8 cellular contexts compared by ENCODE assay signal in the genomic region with DNA sequence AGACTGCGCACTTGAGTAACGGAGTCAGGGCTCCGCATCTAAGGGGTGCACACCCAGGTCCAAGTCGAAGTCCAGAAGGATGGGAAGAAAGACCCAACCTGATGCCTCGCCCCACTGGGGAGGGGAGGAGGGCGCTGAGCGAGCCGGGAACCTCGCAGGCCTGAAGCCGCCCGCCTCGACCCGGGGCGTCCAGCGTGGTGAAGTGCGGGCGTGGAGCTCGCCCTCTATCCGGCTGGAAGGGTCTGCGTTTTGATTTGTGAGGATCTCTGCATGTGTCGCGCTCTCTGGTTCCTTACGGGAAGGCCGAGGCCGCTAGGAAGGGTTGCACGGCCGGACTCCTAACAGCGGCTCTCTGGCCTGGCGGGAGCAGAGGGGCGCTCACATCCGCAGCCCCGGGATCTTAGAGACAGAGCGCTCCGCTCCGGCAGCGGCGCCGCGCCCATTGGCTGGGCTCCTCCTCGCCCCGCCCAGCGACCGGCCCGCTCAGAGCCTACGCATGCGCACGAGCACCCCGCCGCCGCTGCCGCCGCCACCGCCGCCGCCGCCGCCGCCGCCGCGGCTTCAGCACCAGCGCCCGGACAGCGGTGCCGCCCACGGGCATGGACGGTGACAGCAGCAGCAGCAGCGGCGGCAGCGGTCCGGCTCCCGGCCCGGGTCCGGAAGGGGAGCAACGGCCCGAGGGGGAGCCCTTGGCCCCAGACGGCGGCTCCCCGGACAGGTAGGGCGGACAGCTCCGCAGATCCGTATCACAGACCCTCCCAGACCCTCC. TPM values are rescaled to one million over a fixed set of nuclear protein-coding genes. Genes with fewer than 3 reads are reported as not detected.
DNase-seq lines count a peak whose midpoint lies in the region; ATAC-seq and TF ChIP-seq lines count a peak whose summit lies in the region.

A gene with protein sequence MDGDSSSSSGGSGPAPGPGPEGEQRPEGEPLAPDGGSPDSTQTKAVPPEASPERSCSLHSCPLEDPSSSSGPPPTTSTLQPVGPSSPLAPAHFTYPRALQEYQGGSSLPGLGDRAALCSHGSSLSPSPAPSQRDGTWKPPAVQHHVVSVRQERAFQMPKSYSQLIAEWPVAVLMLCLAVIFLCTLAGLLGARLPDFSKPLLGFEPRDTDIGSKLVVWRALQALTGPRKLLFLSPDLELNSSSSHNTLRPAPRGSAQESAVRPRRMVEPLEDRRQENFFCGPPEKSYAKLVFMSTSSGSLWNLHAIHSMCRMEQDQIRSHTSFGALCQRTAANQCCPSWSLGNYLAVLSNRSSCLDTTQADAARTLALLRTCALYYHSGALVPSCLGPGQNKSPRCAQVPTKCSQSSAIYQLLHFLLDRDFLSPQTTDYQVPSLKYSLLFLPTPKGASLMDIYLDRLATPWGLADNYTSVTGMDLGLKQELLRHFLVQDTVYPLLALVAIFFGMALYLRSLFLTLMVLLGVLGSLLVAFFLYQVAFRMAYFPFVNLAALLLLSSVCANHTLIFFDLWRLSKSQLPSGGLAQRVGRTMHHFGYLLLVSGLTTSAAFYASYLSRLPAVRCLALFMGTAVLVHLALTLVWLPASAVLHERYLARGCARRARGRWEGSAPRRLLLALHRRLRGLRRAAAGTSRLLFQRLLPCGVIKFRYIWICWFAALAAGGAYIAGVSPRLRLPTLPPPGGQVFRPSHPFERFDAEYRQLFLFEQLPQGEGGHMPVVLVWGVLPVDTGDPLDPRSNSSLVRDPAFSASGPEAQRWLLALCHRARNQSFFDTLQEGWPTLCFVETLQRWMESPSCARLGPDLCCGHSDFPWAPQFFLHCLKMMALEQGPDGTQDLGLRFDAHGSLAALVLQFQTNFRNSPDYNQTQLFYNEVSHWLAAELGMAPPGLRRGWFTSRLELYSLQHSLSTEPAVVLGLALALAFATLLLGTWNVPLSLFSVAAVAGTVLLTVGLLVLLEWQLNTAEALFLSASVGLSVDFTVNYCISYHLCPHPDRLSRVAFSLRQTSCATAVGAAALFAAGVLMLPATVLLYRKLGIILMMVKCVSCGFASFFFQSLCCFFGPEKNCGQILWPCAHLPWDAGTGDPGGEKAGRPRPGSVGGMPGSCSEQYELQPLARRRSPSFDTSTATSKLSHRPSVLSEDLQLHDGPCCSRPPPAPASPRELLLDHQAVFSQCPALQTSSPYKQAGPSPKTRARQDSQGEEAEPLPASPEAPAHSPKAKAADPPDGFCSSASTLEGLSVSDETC (N-terminal part only) (plus strand): TSS at position 497 of the 769 bp plus-strand sequence. CDS start 103 bp downstream, at position 600.

- 3 to 7% (median 5%) methylated on average over 34 to 82 of the region's 82 CpGs for WGBS in heart left ventricle, 4 donors
- 5 to 6% methylated on average over 34 to 48 of the region's 82 CpGs for WGBS in tibial nerve, 2 donors

- TF ChIP-seq EP300 in tibial nerve (IDR thresholded peaks at IDR 0.05) = no peak

- H3K9ac ChIP-seq in adipocyte (ENCODE audit: low read length) = peak within 1 kb of the TSS; percentile 53

- peak; percentile 89 for ATAC-seq in HG02678 (IDR thresholded peaks at IDR 0.05; ENCODE audit: unreplicated experiment)
- peak; percentile 81 to 95 (median 92) for ATAC-seq in heart left ventricle

- H3K27ac ChIP-seq in heart left ventricle = peak within 1 kb of the TSS in 4 of 12 donors; percentile 17 to 69 (median 36)
- peak within 1 kb of the TSS in 1 of 4 donors; percentile 47 for H3K27ac ChIP-seq in tibial nerve

- TF ChIP-seq POLR2A in heart left ventricle (IDR thresholded peaks at IDR 0.05) (peak in 1 of 2 donors; percentile 19), tibial nerve (IDR thresholded peaks at IDR 0.05) (no peak)

- intact Hi-C loops in heart left ventricle (cut with DNase I) = loop anchor here in 1 of 10 donors (5.0 kb wide), 1 partner anchor 46 kb away; no protein-coding TSS in a partner anchor

- H3K9me3 ChIP-seq in adipocyte (ENCODE audit: control insufficient read depth, low read length) (no peaks in the 10 kb centered on the region), heart left ventricle (no peaks in the 10 kb centered on the region), tibial nerve (no peaks in the 10 kb centered on the region)

- peak within 1 kb of the TSS; percentile 42 for H3K4me3 ChIP-seq in GM12865 (ENCODE audit: low read depth, low read length)
- H3K4me3 ChIP-seq in adipocyte (ENCODE audit: low read length) = peak within 1 kb of the TSS; percentile 79
- peak within 1 kb of the TSS; percentile 35 to 65 (median 58) for H3K4me3 ChIP-seq in heart left ventricle
- H3K4me3 ChIP-seq in tibial nerve = peak within 1 kb of the TSS; percentile 26 to 59 (median 48)

- H3K4me1 ChIP-seq in adipocyte (ENCODE audit: control insufficient read depth, insufficient read depth, low read length) = peaks cover 24% of the 10 kb centered on the region
- H3K4me1 ChIP-seq in heart left ventricle = peaks cover 0 to 29% (median 10%) of the 10 kb centered on the region in 12 donors
- H3K4me1 ChIP-seq in tibial nerve = peaks cover 0 to 31% (median 10%) of the 10 kb centered on the region in 4 donors

- TF ChIP-seq CTCF in GM12865 (IDR thresholded peaks at IDR 0.05; ENCODE audit: insufficient read depth, low read depth, low read length, missing control alignments) (no peak), heart left ventricle (IDR thresholded peaks at IDR 0.05) (peak in 2 of 12 donors; percentile 5 to 9), tibial nerve (IDR thresholded peaks at IDR 0.05) (no peak)

- H3K27me3 ChIP-seq in adipocyte (replicated peaks; ENCODE audit: control insufficient read depth, insufficient read depth, low read length) (peaks cover 38% of the 10 kb centered on the region), heart left ventricle (no peaks in the 10 kb centered on the region), tibial nerve (no peaks in the 10 kb centered on the region)

- H3K36me3 ChIP-seq in adipocyte (ENCODE audit: control insufficient read depth, insufficient read depth, low read length, severe bottlenecking) (no peaks in the 10 kb centered on the region), heart left ventricle (no peaks in the 10 kb centered on the region), tibial nerve (no peaks in the 10 kb centered on the region)

- DNase-seq in GM12865 (ENCODE audit: low read depth) (peak; percentile 88), NCI-H1105 treated with DMSO at 0.1 percent for 48 hours (lab: John Stamatoyannopoulos, UW) (peak; percentile 67), T-helper 1 cell (peak; percentile 82 to 92 (median 85)), adipocyte (ENCODE audit: low read depth) (peak; percentile 96), heart left ventricle (peak; percentile 87 to 96 (median 90)), pons (ENCODE audit: low spot score) (peak; percentile 66), tibial nerve (ENCODE audit: low spot score in 2 of 2) (peak; percentile 64 to 71)

RNA-seq across cellular contexts. Expression of the gene that starts here (rescaled TPM):
- 1 to 10 TPM in 2 of 9 donors, under 1 TPM in 7; 0.13 to 1.1 (median 0.40) TPM for total RNA-seq in heart left ventricle
- polyA plus RNA-seq in heart left ventricle = 1 to 10 TPM in 1 of 2 donors, under 1 TPM in 1; 0.10 to 1.8 TPM
- under 1 TPM; under 0.01 to 0.22 (median 0.10) TPM for total RNA-seq in tibial nerve

Comparison
In these comparisons a context has a peak if more than half of its experiments do, and no peak if none do; other contexts are left out.
1. Peak in DNase-seq and H3K4me3 ChIP-seq in tibial nerve; RNA of the gene not detected or under 1 TPM.